ENCODE assay signal across 13 cellular contexts in the genomic region with DNA sequence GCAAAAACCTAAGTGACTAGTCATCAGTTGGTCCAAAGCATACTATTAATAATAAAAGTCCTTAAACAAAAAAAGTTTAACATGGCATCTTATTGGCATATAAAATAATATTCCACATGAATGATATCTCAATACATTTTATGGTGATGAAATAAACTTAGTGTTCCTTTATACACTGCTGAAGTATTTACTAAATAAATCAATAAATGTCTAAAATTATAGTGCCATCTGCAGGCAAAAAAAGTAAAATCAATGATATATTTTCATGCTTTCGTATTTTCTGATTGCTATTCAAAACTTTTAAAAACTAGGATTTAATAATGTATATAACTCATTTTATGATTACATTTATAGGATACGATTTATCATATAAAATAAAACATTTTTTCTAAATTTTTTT. TPM values are rescaled to one million over a fixed set of nuclear protein-coding genes. Genes with fewer than 3 reads are reported as not detected.
DNase-seq lines count a peak whose midpoint lies in the region; ATAC-seq and TF ChIP-seq lines count a peak whose summit lies in the region.
"Had no signal": no experiment of that assay in that cellular context is flagged by ENCODE, and none has a peak within 500 bp of the region (broad histone marks: within the 10 kb centered on the region; RNA-seq: fewer than 3 reads in every experiment).

No MANE protein-coding gene starts in this region.

- no peaks in the 10 kb centered on the region for H3K9me3 ChIP-seq in heart right ventricle
- no peaks in the 10 kb centered on the region for H3K9me3 ChIP-seq in right atrium auricular region
- no peaks in the 10 kb centered on the region for H3K9me3 ChIP-seq in OCI-LY7 (ENCODE audit: low read length)

- H3K4me3 Mint-ChIP-seq in type B pancreatic cell = no peak overlapping the region

- no peak overlapping the region for H2AFZ ChIP-seq in OCI-LY7 (ENCODE audit: low read length)

- CTCF ChIA-PET in OCI-LY7 (lab: Charles Lee; ENCODE audit: unreplicated experiment) = no interaction called here

- H3K4me2 ChIP-seq in OCI-LY7 (ENCODE audit: low read length) = no peak overlapping the region

- H3K4me3 ChIP-seq in heart right ventricle (no peak overlapping the region), right atrium auricular region (no peak overlapping the region), OCI-LY7 (ENCODE audit: low read depth, low read length, poor library complexity, severe bottlenecking) (no peak overlapping the region), fibroblast of pulmonary artery (replicated peaks; ENCODE audit: low read depth, low read length) (no peak overlapping the region)

- no peaks in the 10 kb centered on the region for H3K9me3 Mint-ChIP-seq in type B pancreatic cell

- BruUV-seq in OCI-LY7 (replicated peaks; lab: Mats Ljungman, UMichigan) = no TSS peak

- H3K79me2 ChIP-seq in OCI-LY7 (ENCODE audit: insufficient read depth, low read depth, low read length) = no peaks in the 10 kb centered on the region

- H3K36me3 Mint-ChIP-seq in type B pancreatic cell = peaks cover 6% of the 10 kb centered on the region

- H3K27ac ChIP-seq in heart right ventricle = no peak overlapping the region
- H3K27ac ChIP-seq in right atrium auricular region = no peak overlapping the region
- no peak overlapping the region for H3K27ac ChIP-seq in OCI-LY7 (ENCODE audit: low read depth, low read length, poor library complexity, severe bottlenecking)

- WGBS in heart right ventricle, 2 donors = 60% methylated on average over 2 of the region's 2 CpGs

- intact Hi-C loops in heart right ventricle (cut with DNase I) (loop anchor here in 2 of 10 donors (5.0 to 10.0 kb wide), 2 partner anchors 283 to 286 kb away; no protein-coding TSS in a partner anchor), OCI-LY7 (cut with micrococcal nuclease; ENCODE audit: unreplicated experiment) (no loop called here)

- POLR2A ChIA-PET in OCI-LY7 (lab: Charles Lee) = no interaction called here

- no peak overlapping the region for H3K27ac Mint-ChIP-seq in type B pancreatic cell

- H3K27me3 ChIP-seq in heart right ventricle (no peaks in the 10 kb centered on the region), right atrium auricular region (no peaks in the 10 kb centered on the region)

- H3K9me2 ChIP-seq in OCI-LY7 (ENCODE audit: insufficient read depth, low read length) = no peaks in the 10 kb centered on the region

- ATAC-seq in heart right ventricle (no peak), GM19455 (IDR thresholded peaks at IDR 0.05; ENCODE audit: unreplicated experiment) (no peak), GM18873 (IDR thresholded peaks at IDR 0.05; ENCODE audit: low FRiP score, unreplicated experiment) (no peak)

- peaks cover 0 to 47% (median 0%) of the 10 kb centered on the region in 9 donors for H3K36me3 ChIP-seq in heart right ventricle
- H3K36me3 ChIP-seq in right atrium auricular region = no peaks in the 10 kb centered on the region
- peaks cover 59% of the 10 kb centered on the region for H3K36me3 ChIP-seq in OCI-LY7 (ENCODE audit: insufficient read depth, low read length)

- DNase-seq in heart right ventricle (no peak), right atrium auricular region (ENCODE audit: low spot score) (no peak), OCI-LY7 (ENCODE audit: low spot score) (no peak), fibroblast of pulmonary artery (ENCODE audit: low read depth) (peak; percentile 30), type B pancreatic cell (ENCODE audit: extremely low spot score, unreplicated experiment) (no peak)
- DNase-seq in stimulated activated naive CD4-positive, alpha-beta T cell (lab: John Stamatoyannopoulos, UW) = no peak
- DNase-seq: activated CD4-positive, alpha-beta T cell treated with anti-CD3 and anti-CD28 coated beads, Interleukin-2, amount 50 U/mL, for 4 hours; anterior cingulate cortex; Calu3; Right ventricle myocardium superior; stimulated activated CD8-positive, alpha-beta memory T cell treated with anti-CD3 and anti-CD28 coated beads, Interleukin-4, amount 100 ng/mL, for 48 hours had no signal

- no peaks in the 10 kb centered on the region for H3K4me1 Mint-ChIP-seq in type B pancreatic cell (ENCODE audit: unreplicated experiment)

- TF ChIP-seq CTCF in heart right ventricle (IDR thresholded peaks at IDR 0.05) (peak in 6 of 9 donors; percentile 21 to 50 (median 33)), right atrium auricular region (IDR thresholded peaks at IDR 0.05) (no peak), OCI-LY7 (conservative IDR thresholded peaks at IDR 0.05; ENCODE audit: low read length) (peak; percentile 76), fibroblast of pulmonary artery (IDR thresholded peaks at IDR 0.05; ENCODE audit: low read length, missing control alignments) (peak; percentile 17), type B pancreatic cell (conservative IDR thresholded peaks at IDR 0.05) (peak; percentile 71)

- no peaks in the 10 kb centered on the region for H3K27me3 Mint-ChIP-seq in type B pancreatic cell

- H4K20me1 ChIP-seq in OCI-LY7 (ENCODE audit: insufficient read depth, low read length) = no peaks in the 10 kb centered on the region

- no peaks in the 10 kb centered on the region for H3K4me1 ChIP-seq in heart right ventricle
- no peaks in the 10 kb centered on the region for H3K4me1 ChIP-seq in right atrium auricular region
- H3K4me1 ChIP-seq in OCI-LY7 (ENCODE audit: insufficient read depth, low read length, poor library complexity, severe bottlenecking) = no peaks in the 10 kb centered on the region

RNA-seq across cellular contexts. Expression of a gene that starts 30.5 kb away (rescaled TPM):
- total RNA-seq in heart right ventricle = 1 to 10 TPM; 4.1 to 7.8 (median 5.2) TPM
- polyA plus RNA-seq in heart right ventricle = 1 to 10 TPM; 1.2 to 1.5 TPM
- total RNA-seq in right atrium auricular region = 1 to 10 TPM; 3.8 to 4.6 TPM
- total RNA-seq in OCI-LY7 (2014; rRNA removed; shearing (Covaris generic)) = 20.5 and 21.1 TPM in 2 replicates
- total RNA-seq in OCI-LY7 (2022) = 23.3 and 27.0 TPM in 2 replicates
- total RNA-seq in type B pancreatic cell (ENCODE audit: low replicate concordance) = 7.4 and 11.6 TPM in 2 replicates

RNA-seq across cellular contexts. Expression of a gene that starts 30.6 kb away (rescaled TPM):
- 1 to 10 TPM; 3.6 to 8.1 (median 4.1) TPM for total RNA-seq in heart right ventricle
- 1 to 10 TPM; 3.8 to 5.4 TPM for polyA plus RNA-seq in heart right ventricle
- 1 to 10 TPM; 5.7 to 9.6 TPM for total RNA-seq in right atrium auricular region
- total RNA-seq in OCI-LY7 (2014; rRNA removed; shearing (Covaris generic)) = 17.3 and 17.9 TPM in 2 replicates
- 28.9 and 31.7 TPM in 2 replicates for total RNA-seq in OCI-LY7 (2022)
- 6.3 and 14.3 TPM in 2 replicates for total RNA-seq in type B pancreatic cell (ENCODE audit: low replicate concordance)

Comparison
In these comparisons a context has a peak if more than half of its experiments do, and no peak if none do; other contexts are left out.
1. CTCF ChIP-seq: peak in heart right ventricle (6 of 9), OCI-LY7 (single experiment), fibroblast of pulmonary artery (single experiment) and type B pancreatic cell (single experiment); none in right atrium auricular region (0 of 2).